In the genomic region with DNA sequence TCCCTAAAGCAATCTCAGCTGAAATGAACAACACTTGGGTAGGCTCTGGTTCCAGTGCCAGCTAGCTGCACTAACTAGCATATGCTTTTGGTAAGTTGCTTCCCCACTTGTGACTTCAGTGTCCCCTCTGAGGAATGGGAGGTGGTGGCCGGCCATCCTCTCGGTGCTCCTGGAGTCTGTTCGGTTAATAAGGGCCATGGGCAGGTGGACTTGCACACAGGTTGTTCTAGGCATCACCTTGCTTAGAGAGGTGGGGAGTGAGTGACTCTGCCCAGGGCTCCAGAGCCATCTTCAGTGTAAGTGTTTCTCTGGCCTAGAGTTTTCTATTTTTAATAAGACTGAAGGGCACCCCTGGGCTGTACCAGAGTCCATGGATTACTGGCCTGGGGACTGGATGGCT, we compare ENCODE assay signal across 1 cellular context.
TF ChIP-seq lines count a peak whose summit lies in the region.

No MANE protein-coding gene starts in this region.

TF ChIP-seq in IMR-90, 13 proteins besides CTCF, POLR2A, EP300 and RAD21:
- TF ChIP-seq CHD1 (IDR thresholded peaks at IDR 0.05; ENCODE audit: low read depth, low read length), result no peak
- TF ChIP-seq RCOR1 (IDR thresholded peaks at IDR 0.05; ENCODE audit: insufficient replicate concordance, low read length), result no peak
- no peak for TF ChIP-seq SMC3 (IDR thresholded peaks at IDR 0.05; ENCODE audit: low read depth, low read length)
- TF ChIP-seq, protein P1, sequence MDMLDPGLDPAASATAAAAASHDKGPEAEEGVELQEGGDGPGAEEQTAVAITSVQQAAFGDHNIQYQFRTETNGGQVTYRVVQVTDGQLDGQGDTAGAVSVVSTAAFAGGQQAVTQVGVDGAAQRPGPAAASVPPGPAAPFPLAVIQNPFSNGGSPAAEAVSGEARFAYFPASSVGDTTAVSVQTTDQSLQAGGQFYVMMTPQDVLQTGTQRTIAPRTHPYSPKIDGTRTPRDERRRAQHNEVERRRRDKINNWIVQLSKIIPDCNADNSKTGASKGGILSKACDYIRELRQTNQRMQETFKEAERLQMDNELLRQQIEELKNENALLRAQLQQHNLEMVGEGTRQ (IDR thresholded peaks at IDR 0.05; ENCODE audit: low read depth, low read length), result no peak
- TF ChIP-seq MXI1 (IDR thresholded peaks at IDR 0.05; ENCODE audit: borderline replicate concordance, low read depth, low read length), result no peak
- no peak for TF ChIP-seq CEBPB (IDR thresholded peaks at IDR 0.05; ENCODE audit: low read depth, low read length)
- TF ChIP-seq BHLHE40 (IDR thresholded peaks at IDR 0.05; ENCODE audit: low read depth, low read length), result no peak
- no peak for TF ChIP-seq FOS (IDR thresholded peaks at IDR 0.05; ENCODE audit: low read depth, low read length)
- no peak for TF ChIP-seq RFX5 (IDR thresholded peaks at IDR 0.05; ENCODE audit: low read depth, low read length)
- no peak for TF ChIP-seq NFE2L2 (IDR thresholded peaks at IDR 0.05; ENCODE audit: low read depth, low read length)
- no peak for TF ChIP-seq MAFK (IDR thresholded peaks at IDR 0.05; ENCODE audit: low read depth, low read length)
- no peak for TF ChIP-seq MAZ (IDR thresholded peaks at IDR 0.05; ENCODE audit: borderline replicate concordance, low read depth, low read length)
- TF ChIP-seq, protein P2, sequence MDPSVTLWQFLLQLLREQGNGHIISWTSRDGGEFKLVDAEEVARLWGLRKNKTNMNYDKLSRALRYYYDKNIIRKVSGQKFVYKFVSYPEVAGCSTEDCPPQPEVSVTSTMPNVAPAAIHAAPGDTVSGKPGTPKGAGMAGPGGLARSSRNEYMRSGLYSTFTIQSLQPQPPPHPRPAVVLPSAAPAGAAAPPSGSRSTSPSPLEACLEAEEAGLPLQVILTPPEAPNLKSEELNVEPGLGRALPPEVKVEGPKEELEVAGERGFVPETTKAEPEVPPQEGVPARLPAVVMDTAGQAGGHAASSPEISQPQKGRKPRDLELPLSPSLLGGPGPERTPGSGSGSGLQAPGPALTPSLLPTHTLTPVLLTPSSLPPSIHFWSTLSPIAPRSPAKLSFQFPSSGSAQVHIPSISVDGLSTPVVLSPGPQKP (IDR thresholded peaks at IDR 0.05; ENCODE audit: borderline replicate concordance, low read depth, low read length), result no peak
